ENCODE assay signal across 19 cellular contexts in the genomic region with DNA sequence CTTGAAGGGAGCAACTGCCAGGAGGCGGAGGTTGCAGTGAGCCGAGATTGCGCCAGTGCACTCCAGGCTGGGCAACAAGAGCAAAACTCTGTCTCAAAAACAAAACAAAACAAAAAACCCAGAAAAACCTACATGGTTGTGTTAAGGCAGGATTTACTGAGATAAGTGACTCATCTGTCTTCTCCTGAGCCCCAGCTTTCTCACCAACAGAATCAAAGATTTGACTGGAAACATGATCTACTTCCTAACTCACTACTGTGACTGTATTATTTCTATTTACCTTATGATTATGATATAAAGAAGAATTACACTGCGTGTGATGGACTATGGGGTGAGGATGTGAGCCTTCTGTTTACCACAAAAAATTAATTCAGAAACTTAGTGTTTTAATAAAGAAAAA. TPM values are rescaled to one million over a fixed set of nuclear protein-coding genes. Genes with fewer than 3 reads are reported as not detected.
DNase-seq lines count a peak whose midpoint lies in the region; ATAC-seq and TF ChIP-seq lines count a peak whose summit lies in the region.
"Had no signal": no experiment of that assay in that cellular context is flagged by ENCODE, and none has a peak within 500 bp of the region (broad histone marks: within the 10 kb centered on the region; RNA-seq: fewer than 3 reads in every experiment).

No MANE protein-coding gene starts in this region.

- 100% methylated on average over 4 of the region's 4 CpGs for WGBS in mammary epithelial cell (ENCODE audit: low coverage, missing lambda C conversion rate)
- WGBS in neuronal stem cell (ENCODE audit: extremely low coverage in 2 of 2, insufficient read length in 2 of 2, insufficient replicate concordance in 1 of 2), 2 donors = no CpG with 5 or more reads among the region's 4 CpGs
- no CpG with 5 or more reads among the region's 4 CpGs for WGBS in H9 (ENCODE audit: extremely low coverage, insufficient read length, low lambda C conversion rate)

- H3K9me3 Mint-ChIP-seq in stimulated activated effector memory CD8-positive, alpha-beta T cell treated with anti-CD3 and anti-CD28 coated beads, Interleukin-12 subunit alpha, Interleukin-12 subunit beta, amount 100 ng/mL, for 72 hours = no peaks in the 10 kb centered on the region
- H3K9me3 Mint-ChIP-seq in H9 = no peaks in the 10 kb centered on the region; a peak in 1 of 5 replicates
- H3K9me3 Mint-ChIP-seq: CD8-positive, alpha-beta T cell had no signal

- H4K20me1 ChIP-seq in mammary epithelial cell (ENCODE audit: insufficient read depth, low read length) (no peaks in the 10 kb centered on the region), H9 (ENCODE audit: control insufficient read depth, insufficient read depth, insufficient read length) (no peaks in the 10 kb centered on the region)
- H4K20me1 ChIP-seq: BLaER1 had no signal

- H2BK15ac ChIP-seq in neuronal stem cell (ENCODE audit: low read length) (no peak overlapping the region), H9 (ENCODE audit: low read depth, low read length) (no peak overlapping the region)

- H3K79me1 ChIP-seq in neuronal stem cell (ENCODE audit: low read depth, low read length) = no peaks in the 10 kb centered on the region
- H3K79me1 ChIP-seq in H9 (ENCODE audit: insufficient read depth, low read depth, low read length, poor library complexity, severe bottlenecking) = no peaks in the 10 kb centered on the region

- H3K4me1 Mint-ChIP-seq in stimulated activated effector memory CD8-positive, alpha-beta T cell treated with anti-CD3 and anti-CD28 coated beads, Interleukin-12 subunit alpha, Interleukin-12 subunit beta, amount 100 ng/mL, for 72 hours = no peaks in the 10 kb centered on the region
- H3K4me1 Mint-ChIP-seq in H9 = no peaks in the 10 kb centered on the region

- H4K91ac ChIP-seq in neuronal stem cell (ENCODE audit: low read depth, low read length, poor library complexity) (no peak overlapping the region), H9 (ENCODE audit: insufficient read length, low read depth, low read length) (no peak overlapping the region)

- H3K36me3 Mint-ChIP-seq in stimulated activated effector memory CD8-positive, alpha-beta T cell treated with anti-CD3 and anti-CD28 coated beads, Interleukin-12 subunit alpha, Interleukin-12 subunit beta, amount 100 ng/mL, for 72 hours = peaks cover 45% of the 10 kb centered on the region
- peaks cover 7 to 36% (median 24%) of the 10 kb centered on the region in 3 experiments for H3K36me3 Mint-ChIP-seq in H9 (ENCODE audit: insufficient read depth in 1 of 3, low read depth in 3 of 3)

- no peak overlapping the region for H2AFZ ChIP-seq in mammary epithelial cell (ENCODE audit: low read depth, low read length)
- no peak overlapping the region for H2AFZ ChIP-seq in neuronal stem cell (ENCODE audit: low read length)
- H2AFZ ChIP-seq in H9 (ENCODE audit: low read length) = no peak overlapping the region

- H3K56ac ChIP-seq in H9 (ENCODE audit: insufficient read length, low read depth, low read length) = no peak overlapping the region

- H3K4ac ChIP-seq in neuronal stem cell (ENCODE audit: low read length) = no peak overlapping the region
- H3K4ac ChIP-seq in H9 (ENCODE audit: low read depth, low read length) = no peak overlapping the region

- H3K4me2 ChIP-seq in mammary epithelial cell (ENCODE audit: insufficient read depth, low read depth, low read length) (no peak overlapping the region), neuronal stem cell (ENCODE audit: insufficient read depth, low read length, poor library complexity, severe bottlenecking) (no peak overlapping the region), H9 (ENCODE audit: insufficient read depth, insufficient read length, low read length) (no peak overlapping the region)
- H3K4me2 ChIP-seq: BLaER1 had no signal

- H4K8ac ChIP-seq in neuronal stem cell (ENCODE audit: low read depth, low read length) = no peak overlapping the region
- no peak overlapping the region for H4K8ac ChIP-seq in H9 (replicated peaks; ENCODE audit: insufficient read length, low read depth, low read length)

- H3K9me3 ChIP-seq in mammary epithelial cell (replicated peaks; ENCODE audit: insufficient read depth, low read length) = no peaks in the 10 kb centered on the region
- no peaks in the 10 kb centered on the region for H3K9me3 ChIP-seq in breast epithelium
- H3K9me3 ChIP-seq in neuronal stem cell (replicated peaks in 1 of 2; ENCODE audit: control insufficient read depth in 2 of 2, insufficient read depth in 1 of 2, low read depth in 1 of 2, low read length in 2 of 2) = peaks cover 0 to 4% of the 10 kb centered on the region in 2 donors
- H3K9me3 ChIP-seq in H9 (ENCODE audit: control insufficient read depth, low read depth, low read length) = no peaks in the 10 kb centered on the region
- H3K9me3 ChIP-seq: BLaER1 had no signal

- H2BK12ac ChIP-seq in neuronal stem cell (ENCODE audit: low read length) (no peak overlapping the region), H9 (ENCODE audit: insufficient read length, low read depth, low read length) (no peak overlapping the region)

- H2BK120ac ChIP-seq in neuronal stem cell (ENCODE audit: low read depth, low read length) (no peak overlapping the region), H9 (ENCODE audit: low read depth, low read length, poor library complexity, severe bottlenecking) (no peak overlapping the region)

- no peaks in the 10 kb centered on the region for H3K27me3 Mint-ChIP-seq in H9 (ENCODE audit: low read depth)

- dilution Hi-C loops in mammary epithelial cell (cut with HindIII; ENCODE audit: low sequenced_read_pairs) = no loop called here

- no peaks in the 10 kb centered on the region for H3K4me1 ChIP-seq in mammary epithelial cell (ENCODE audit: insufficient read depth, low read length)
- no peaks in the 10 kb centered on the region for H3K4me1 ChIP-seq in breast epithelium
- H3K4me1 ChIP-seq in neuronal stem cell (ENCODE audit: control insufficient read depth in 2 of 2, insufficient read depth in 1 of 2, low read depth in 1 of 2, low read length in 2 of 2) = no peaks in the 10 kb centered on the region
- H3K4me1 ChIP-seq in H9 (ENCODE audit: insufficient read depth, low read length) = no peaks in the 10 kb centered on the region

- H3K18ac ChIP-seq in neuronal stem cell (ENCODE audit: low read length) = no peak overlapping the region
- H3K18ac ChIP-seq in H9 (ENCODE audit: insufficient read length, low read depth, low read length) = no peak overlapping the region

- BruUV-seq in mammary epithelial cell (replicated peaks; lab: Mats Ljungman, UMichigan) = no TSS peak

- no peaks in the 10 kb centered on the region for H3K23me2 ChIP-seq in H9 (ENCODE audit: insufficient read length, low read depth, low read length, poor library complexity, severe bottlenecking)

- no peak overlapping the region for H3K14ac ChIP-seq in neuronal stem cell (ENCODE audit: low read length)
- H3K14ac ChIP-seq in H9 (ENCODE audit: insufficient read depth, low read length) = no peak overlapping the region

- H4K5ac ChIP-seq in H9 (ENCODE audit: insufficient read length, low read depth, low read length) = no peak overlapping the region

- DNase-seq in mammary epithelial cell = peak; percentile 37
- no peak for DNase-seq in breast epithelium (ENCODE audit: low spot score in 2 of 2)
- peak; percentile 65 for DNase-seq in brain microvascular endothelial cell
- peak; percentile 30 to 47 for DNase-seq in foreskin fibroblast
- DNase-seq in stimulated activated effector memory CD8-positive, alpha-beta T cell treated with anti-CD3 and anti-CD28 coated beads, Interleukin-12 subunit alpha, Interleukin-12 subunit beta, amount 100 ng/mL, for 72 hours (ENCODE audit: low spot score in 2 of 2) = no peak
- no peak for DNase-seq in neuronal stem cell (ENCODE audit: low spot score)
- DNase-seq in H9 = no peak
- DNase-seq: 8988T; CD8-positive, alpha-beta T cell; DMS79 treated with DMSO at 0.1 percent for 48 hours; GDM1; Karpas-422; NCI-H1105; NCI-H1694; NCI-H2227 treated with DMSO at 0.1 percent for 48 hours; NCI-H524 had no signal

- H2BK20ac ChIP-seq in H9 (ENCODE audit: low read depth, low read length, poor library complexity, severe bottlenecking) = no peak overlapping the region

- H3K27ac ChIP-seq in mammary epithelial cell (ENCODE audit: insufficient read depth, low read depth, low read length) (no peak overlapping the region), breast epithelium (no peak overlapping the region), brain microvascular endothelial cell (peak overlapping the region; percentile 51), neuronal stem cell (replicated peaks; ENCODE audit: low read length) (no peak overlapping the region), H9 (ENCODE audit: insufficient read length, low read depth, low read length) (no peak overlapping the region)
- H3K27ac ChIP-seq: BLaER1 had no signal

- H3K27me3 ChIP-seq in mammary epithelial cell (ENCODE audit: insufficient read depth, low read length) (no peaks in the 10 kb centered on the region), breast epithelium (no peaks in the 10 kb centered on the region), brain microvascular endothelial cell (replicated peaks) (no peaks in the 10 kb centered on the region), neuronal stem cell (ENCODE audit: control insufficient read depth in 3 of 3, insufficient read depth in 3 of 3, low read depth in 1 of 3, low read length in 3 of 3) (no peaks in the 10 kb centered on the region), H9 (ENCODE audit: insufficient read depth, low read length) (no peaks in the 10 kb centered on the region)
- H3K27me3 ChIP-seq: BLaER1 had no signal

- H2BK5ac ChIP-seq in neuronal stem cell (ENCODE audit: low read length) (no peak overlapping the region), H9 (ENCODE audit: insufficient read length, low read length) (no peak overlapping the region)

- no peak overlapping the region for H3K27ac Mint-ChIP-seq in stimulated activated effector memory CD8-positive, alpha-beta T cell treated with anti-CD3 and anti-CD28 coated beads, Interleukin-12 subunit alpha, Interleukin-12 subunit beta, amount 100 ng/mL, for 72 hours
- no peak overlapping the region; a peak in 1 of 7 replicates for H3K27ac Mint-ChIP-seq in H9
- H3K27ac Mint-ChIP-seq: CD8-positive, alpha-beta T cell had no signal

- H3T11ph ChIP-seq in H9 (ENCODE audit: low read length) = no peak overlapping the region

- H3K23ac ChIP-seq in neuronal stem cell (ENCODE audit: low read depth, low read length, poor library complexity) (no peak overlapping the region), H9 (ENCODE audit: insufficient read length, low read depth, low read length) (no peak overlapping the region)

- no peak overlapping the region for H3K4me3 Mint-ChIP-seq in stimulated activated effector memory CD8-positive, alpha-beta T cell treated with anti-CD3 and anti-CD28 coated beads, Interleukin-12 subunit alpha, Interleukin-12 subunit beta, amount 100 ng/mL, for 72 hours
- no peak overlapping the region for H3K4me3 Mint-ChIP-seq in H9
- H3K4me3 Mint-ChIP-seq: CD8-positive, alpha-beta T cell had no signal

- intact Hi-C loops in mammary epithelial cell (cut with micrococcal nuclease) (no loop called here), breast epithelium (cut with DNase I; ENCODE audit: low total_unique reads) (loop anchor here (5.0 kb wide), 1 partner anchor 1461 kb away; no protein-coding TSS in a partner anchor)

- H3K36me3 ChIP-seq in mammary epithelial cell (ENCODE audit: insufficient read depth, low read length) = no peaks in the 10 kb centered on the region
- H3K36me3 ChIP-seq in breast epithelium = no peaks in the 10 kb centered on the region
- H3K36me3 ChIP-seq in brain microvascular endothelial cell (replicated peaks) = no peaks in the 10 kb centered on the region
- peaks cover 2 to 14% of the 10 kb centered on the region in 2 donors for H3K36me3 ChIP-seq in neuronal stem cell (replicated peaks in 1 of 2; ENCODE audit: control insufficient read depth in 2 of 2, insufficient read depth in 2 of 2, low read length in 2 of 2)

- no peak overlapping the region for H2AK5ac ChIP-seq in neuronal stem cell (ENCODE audit: low read depth, low read length)
- H2AK5ac ChIP-seq in H9 (ENCODE audit: insufficient read length, low read length) = no peak overlapping the region

- in situ Hi-C loops in mammary epithelial cell (cut with MboI; ENCODE audit: low sequenced_read_pairs in 2 of 2) = no loop called here
- in situ Hi-C loops in brain microvascular endothelial cell (cut with HindIII; ENCODE audit: low pct_ligation_motif_present, low sequenced_read_pairs) = no loop called here

- H3K4me3 ChIP-seq in mammary epithelial cell (replicated peaks in 1 of 3; ENCODE audit: insufficient read depth in 1 of 3, low read depth in 2 of 3, low read length in 3 of 3) (no peak overlapping the region), breast epithelium (no peak overlapping the region), brain microvascular endothelial cell (ENCODE audit: low read depth, low read length) (no peak overlapping the region), foreskin fibroblast (ENCODE audit: low read depth in 1 of 2, low read length in 2 of 2) (no peak overlapping the region), neuronal stem cell (ENCODE audit: low read length in 2 of 2) (no peak overlapping the region)
- H3K4me3 ChIP-seq: BLaER1, GM12878 had no signal

- CTCF ChIA-PET in mammary epithelial cell (lab: Charles Lee; ENCODE audit: low non-redundant PET) = no interaction called here

- H3K9ac ChIP-seq in mammary epithelial cell (ENCODE audit: insufficient read depth, low read length) (no peak overlapping the region), neuronal stem cell (ENCODE audit: low read depth, low read length, poor library complexity) (no peak overlapping the region), H9 (ENCODE audit: extremely low read depth, insufficient read length, low read length) (no peak overlapping the region)
- H3K9ac ChIP-seq: BLaER1 had no signal

- no peak for TF ChIP-seq POLR2A in breast epithelium (IDR thresholded peaks at IDR 0.05)

- H3K79me2 ChIP-seq in mammary epithelial cell (ENCODE audit: insufficient read depth, low read length) = peaks cover 7% of the 10 kb centered on the region
- no peaks in the 10 kb centered on the region; the same call in 1 of the 2 replicates for H3K79me2 ChIP-seq in H9 (ENCODE audit: insufficient read depth, low read length)

- TF ChIP-seq CTCF in mammary epithelial cell (conservative IDR thresholded peaks at IDR 0.05 in 1 of 2, IDR thresholded peaks at IDR 0.05 in 1 of 2; ENCODE audit: extremely low read depth in 1 of 2, insufficient read depth in 1 of 2, low read depth in 1 of 2, low read length in 2 of 2) = no peak
- no peak for TF ChIP-seq CTCF in breast epithelium (IDR thresholded peaks at IDR 0.05)
- TF ChIP-seq CTCF in brain microvascular endothelial cell (IDR thresholded peaks at IDR 0.05; ENCODE audit: low read depth, low read length, missing control alignments) = no peak
- no peak for TF ChIP-seq CTCF in foreskin fibroblast (IDR thresholded peaks at IDR 0.05; ENCODE audit: low read depth, low read length)
- TF ChIP-seq CTCF in H9 (conservative IDR thresholded peaks at IDR 0.05) = no peak

- ATAC-seq in stimulated activated effector memory CD8-positive, alpha-beta T cell treated with anti-CD3 and anti-CD28 coated beads, Interleukin-12 subunit alpha, Interleukin-12 subunit beta, amount 100 ng/mL, for 72 hours = peak; percentile 26
- ATAC-seq in HG02973 (IDR thresholded peaks at IDR 0.05; ENCODE audit: unreplicated experiment) = no peak
- ATAC-seq: CD8-positive, alpha-beta T cell; GM12878 had no signal

RNA-seq across cellular contexts. Expression of gene FAM118B, which starts 21.8 kb away (rescaled TPM):
- total RNA-seq in mammary epithelial cell (10 to 100 TPM; 16.0 to 27.7 TPM), breast epithelium (10 to 100 TPM; 14.4 to 19.0 (median 18.7) TPM), H9 (2021) (40.0 and 40.4 TPM in 2 replicates)
- 15.4 TPM for polyA plus RNA-seq in mammary epithelial cell
- 17.5 TPM for polyA minus RNA-seq in mammary epithelial cell
- 22.4 TPM for polyA plus RNA-seq in neuronal stem cell (2013, experiment 1 of 2)
- polyA plus RNA-seq in neuronal stem cell (2013, experiment 2 of 2) = 22.5 TPM

RNA-seq across cellular contexts. Expression of gene RPUSD4, which starts 21.9 kb away (rescaled TPM):
- total RNA-seq in mammary epithelial cell (10 to 100 TPM; 20.5 to 26.6 TPM), breast epithelium (10 to 100 TPM; 21.4 to 29.1 (median 27.5) TPM), H9 (2021) (42.9 and 43.1 TPM in 2 replicates)
- 25.6 TPM for polyA plus RNA-seq in mammary epithelial cell
- polyA minus RNA-seq in mammary epithelial cell = 11.4 TPM
- 22.3 TPM for polyA plus RNA-seq in neuronal stem cell (2013, experiment 1 of 2)
- polyA plus RNA-seq in neuronal stem cell (2013, experiment 2 of 2) = 20.9 TPM

RNA-seq across cellular contexts. Expression of gene SRPRA, which starts 35.3 kb away (rescaled TPM):
- total RNA-seq in mammary epithelial cell = 100 to 1,000 TPM in 1 of 2 donors, 10 to 100 TPM in 1; 79.9 to 108 TPM
- polyA plus RNA-seq in mammary epithelial cell = 94.0 TPM
- 214 TPM for polyA minus RNA-seq in mammary epithelial cell
- total RNA-seq in breast epithelium = 10 to 100 TPM; 75.2 to 90.6 (median 84.9) TPM
- polyA plus RNA-seq in neuronal stem cell (2013, experiment 1 of 2) = 34.6 TPM
- 34.7 TPM for polyA plus RNA-seq in neuronal stem cell (2013, experiment 2 of 2)
- 63.7 and 64.3 TPM in 2 replicates for total RNA-seq in H9 (2021)

RNA-seq across cellular contexts. Expression of gene FOXRED1, which starts 35.6 kb away (rescaled TPM):
- total RNA-seq in mammary epithelial cell (10 to 100 TPM in 1 of 2 donors, 1 to 10 TPM in 1; 8.0 to 30.8 TPM), breast epithelium (10 to 100 TPM; 13.1 to 23.3 (median 16.6) TPM), H9 (2021) (60.1 and 67.5 TPM in 2 replicates)
- polyA plus RNA-seq in mammary epithelial cell = 19.0 TPM
- polyA minus RNA-seq in mammary epithelial cell = 13.6 TPM
- 23.1 TPM for polyA plus RNA-seq in neuronal stem cell (2013, experiment 1 of 2)
- polyA plus RNA-seq in neuronal stem cell (2013, experiment 2 of 2) = 23.5 TPM

RNA-seq across cellular contexts. Expression of gene TIRAP, which starts 49.5 kb away (rescaled TPM):
- total RNA-seq in mammary epithelial cell (1 to 10 TPM; 6.3 to 8.8 TPM), breast epithelium (10 to 100 TPM in 2 of 3 donors, 1 to 10 TPM in 1; 8.9 to 11.1 (median 10.9) TPM), H9 (2021) (7.0 and 7.3 TPM in 2 replicates)
- polyA plus RNA-seq in mammary epithelial cell = 6.0 TPM
- 4.8 TPM for polyA minus RNA-seq in mammary epithelial cell
- polyA plus RNA-seq in neuronal stem cell (2013, experiment 1 of 2) = 4.2 TPM
- polyA plus RNA-seq in neuronal stem cell (2013, experiment 2 of 2) = 4.2 TPM

Comparison
In these comparisons a context has a peak if more than half of its experiments do, and no peak if none do; other contexts are left out.
1. DNase-seq: peak in mammary epithelial cell (single experiment), brain microvascular endothelial cell (single experiment) and foreskin fibroblast (2 of 2); none in breast epithelium (0 of 2), stimulated activated effector memory CD8-positive, alpha-beta T cell treated with anti-CD3 and anti-CD28 coated beads, Interleukin-12 subunit alpha, Interleukin-12 subunit beta, amount 100 ng/mL, for 72 hours (0 of 2), neuronal stem cell (single experiment) and H9 (single experiment).